ENCODE assay signal across 24 cellular contexts in genomic region chr9:34333836-34334235, GRCh38.
"Had no signal": no experiment of that assay in that cellular context is flagged by ENCODE, and none has a peak within 500 bp of the region (broad histone marks: within the 10 kb centered on the region; RNA-seq: fewer than 3 reads in every experiment).

No MANE protein-coding gene starts in this region.

- H3K27ac ChIP-seq: hepatocyte, psoas muscle, testis, upper lobe of left lung had no signal

- ATAC-seq: activated CD4-positive, CD25-positive, alpha-beta regulatory T cell treated with anti-CD3 and anti-CD28 coated beads, Interleukin-2, amount 50 U/mL, for 24 hours; activated naive CD8-positive, alpha-beta T cell treated with anti-CD3 and anti-CD28 coated beads, Interleukin-2, amount 50 U/mL, for 24 hours; psoas muscle; stimulated activated naive B cell treated with anti-CD40 and anti-IgM and Interleukin-4, amounts not matched to agents 10 μg/mL and 1 μg/mL and 100 μg/mL, for 72 hours had no signal

- H2AFZ ChIP-seq: hepatocyte had no signal

- H3K4me3 ChIP-seq: breast epithelium, hepatocyte, lung, psoas muscle, smooth muscle cell, testis, upper lobe of left lung had no signal

- H3K4me2 ChIP-seq: hepatocyte, smooth muscle cell had no signal

- H3K36me3 ChIP-seq: breast epithelium had no signal

- H3K27me3 ChIP-seq: breast epithelium, hepatocyte, testis, upper lobe of left lung had no signal

- H3K4me3 Mint-ChIP-seq: activated CD4-positive, alpha-beta T cell treated with anti-CD3 and anti-CD28 coated beads, Interleukin-2, amount 10 ng/mL, durations not matched to agents 7 days and 5 days; activated naive CD4-positive, alpha-beta T cell treated with anti-CD3 and anti-CD28 coated beads, Interleukin-2, amount 10 ng/mL, durations not matched to agents 7 days and 5 days; activated naive CD8-positive, alpha-beta T cell treated with anti-CD3 and anti-CD28 coated beads, Interleukin-2, amount 50 U/mL, for 24 hours; dendritic cell treated with granulocyte-macrophage colony-stimulating factor and Interleukin-4, amounts not matched to agents 40 ng/mL and 50 ng/mL, for 4 days; nephron progenitor cell; stimulated activated naive B cell treated with anti-CD40 and anti-IgM and Interleukin-4, amounts not matched to agents 10 μg/mL and 1 μg/mL and 100 μg/mL, for 72 hours had no signal

- H3K27ac Mint-ChIP-seq: activated CD4-positive, alpha-beta T cell treated with anti-CD3 and anti-CD28 coated beads, Interleukin-2, amount 10 ng/mL, durations not matched to agents 7 days and 5 days; activated naive CD4-positive, alpha-beta T cell treated with anti-CD3 and anti-CD28 coated beads, Interleukin-2, amount 10 ng/mL, durations not matched to agents 7 days and 5 days; activated naive CD8-positive, alpha-beta T cell treated with anti-CD3 and anti-CD28 coated beads, Interleukin-2, amount 50 U/mL, for 24 hours; dendritic cell treated with granulocyte-macrophage colony-stimulating factor and Interleukin-4, amounts not matched to agents 40 ng/mL and 50 ng/mL, for 4 days; nephron progenitor cell; stimulated activated naive B cell treated with anti-CD40 and anti-IgM and Interleukin-4, amounts not matched to agents 10 μg/mL and 1 μg/mL and 100 μg/mL, for 72 hours had no signal

- H3K9me3 ChIP-seq: breast epithelium, psoas muscle, testis, upper lobe of left lung had no signal

- H3K9me3 Mint-ChIP-seq: activated CD4-positive, alpha-beta T cell treated with anti-CD3 and anti-CD28 coated beads, Interleukin-2, amount 10 ng/mL, durations not matched to agents 7 days and 5 days; activated naive CD4-positive, alpha-beta T cell treated with anti-CD3 and anti-CD28 coated beads, Interleukin-2, amount 10 ng/mL, durations not matched to agents 7 days and 5 days; activated naive CD8-positive, alpha-beta T cell treated with anti-CD3 and anti-CD28 coated beads, Interleukin-2, amount 50 U/mL, for 24 hours; dendritic cell treated with granulocyte-macrophage colony-stimulating factor and Interleukin-4, amounts not matched to agents 40 ng/mL and 50 ng/mL, for 4 days; nephron progenitor cell; stimulated activated naive B cell treated with anti-CD40 and anti-IgM and Interleukin-4, amounts not matched to agents 10 μg/mL and 1 μg/mL and 100 μg/mL, for 72 hours had no signal

- H3K27me3 Mint-ChIP-seq: activated CD4-positive, alpha-beta T cell treated with anti-CD3 and anti-CD28 coated beads, Interleukin-2, amount 10 ng/mL, durations not matched to agents 7 days and 5 days; activated naive CD4-positive, alpha-beta T cell treated with anti-CD3 and anti-CD28 coated beads, Interleukin-2, amount 10 ng/mL, durations not matched to agents 7 days and 5 days; dendritic cell treated with granulocyte-macrophage colony-stimulating factor and Interleukin-4, amounts not matched to agents 40 ng/mL and 50 ng/mL, for 4 days; stimulated activated naive B cell treated with anti-CD40 and anti-IgM and Interleukin-4, amounts not matched to agents 10 μg/mL and 1 μg/mL and 100 μg/mL, for 72 hours had no signal

- H3K4me1 ChIP-seq: testis had no signal

- DNase-seq: activated CD4-positive, alpha-beta T cell treated with anti-CD3 and anti-CD28 coated beads, Interleukin-2, amount 10 ng/mL, durations not matched to agents 7 days and 5 days; activated CD8-positive, alpha-beta memory T cell treated with anti-CD3 and anti-CD28 coated beads for 24 hours; activated CD8-positive, alpha-beta memory T cell treated with anti-CD3 and anti-CD28 coated beads, Interleukin-2, amount 50 U/mL, for 48 hours; activated effector memory CD4-positive, alpha-beta T cell treated with Interleukin-2 at 50 U/mL for 16 hours; activated naive CD4-positive, alpha-beta T cell treated with anti-CD3 and anti-CD28 coated beads, Interleukin-2, amount 10 ng/mL, durations not matched to agents 7 days and 5 days; activated naive CD8-positive, alpha-beta T cell treated with anti-CD3 and anti-CD28 coated beads, Interleukin-2, amount 50 U/mL, for 24 hours; activated T-cell treated with anti-CD3 and anti-CD28 coated beads, Interleukin-2, amount 50 U/mL, for 48 hours; aorta; cerebellar nuclear complex; effector memory CD4-positive, alpha-beta T cell; islet precursor cell; nephron progenitor cell; psoas muscle; stimulated activated CD4-positive, alpha-beta T cell treated with anti-CD3 and anti-CD28 coated beads, Interleukin-4, amount 100 ng/mL, for 4 hours; stimulated activated naive B cell treated with anti-CD40 and anti-IgM and Interleukin-4, amounts not matched to agents 10 μg/mL and 1 μg/mL and 100 μg/mL, for 72 hours; T1000; testis; upper lobe of left lung had no signal
